ENCODE assay signal across 13 cellular contexts in genomic region chr17:71970312-71970711, GRCh38.
A peak's percentile ranks its signal among the peaks of the same experiment; 100 is the strongest.
DNase-seq lines count a peak whose midpoint lies in the region; ATAC-seq, FAIRE-seq and TF ChIP-seq lines count a peak whose summit lies in the region.
"Had no signal": no experiment of that assay in that cellular context is flagged by ENCODE, and none has a peak within 500 bp of the region (broad histone marks: within the 10 kb centered on the region; RNA-seq: fewer than 3 reads in every experiment).

No MANE protein-coding gene starts in this region.

- intact Hi-C loops in gastrocnemius medialis (cut with DNase I; ENCODE audit: low total_unique reads): no loop called here
- intact Hi-C loops in spleen (cut with DNase I; ENCODE audit: low total_unique reads): no loop called here
- intact Hi-C loops in CD4-positive, alpha-beta memory T cell (cut with micrococcal nuclease): no loop called here

- WGBS in A549 (ENCODE audit: missing lambda C conversion rate): 68% methylated on average over 1 of the region's 1 CpG
- WGBS in spleen, 5 donors: 57 to 90% (median 81%) methylated on average over 1 of the region's 1 CpG

- peak; percentile 15 to 20 for DNase-seq in A549 (ENCODE audit: low read depth in 1 of 2, low spot score in 1 of 2)
- peak; percentile 89 for DNase-seq in HT1080 (ENCODE audit: low read depth)
- DNase-seq in epithelial cell of prostate (ENCODE audit: low read depth, low spot score): peak; percentile 97
- DNase-seq in gastrocnemius medialis: no peak
- DNase-seq in spleen: no peak
- DNase-seq in CD4-positive, alpha-beta memory T cell: no peak
- DNase-seq in SHP77 (lab: John Stamatoyannopoulos, UW): no peak
- DNase-seq: amygdala; naive thymus-derived CD4-positive, alpha-beta T cell; right lobe of liver; trophoblast cell had no signal

- H3K27ac ChIP-seq in A549 (no peak overlapping the region), epithelial cell of prostate (peak overlapping the region; percentile 66), gastrocnemius medialis (no peak overlapping the region), spleen (no peak overlapping the region)
- no peak overlapping the region for H3K27ac ChIP-seq in CD4-positive, alpha-beta memory T cell (ENCODE audit: low read depth, low read length)
- H3K27ac ChIP-seq: right lobe of liver had no signal

- TF ChIP-seq CTCF in A549 (IDR thresholded peaks at IDR 0.05): no peak
- TF ChIP-seq CTCF in gastrocnemius medialis (IDR thresholded peaks at IDR 0.05 in 4 of 5, conservative IDR thresholded peaks at IDR 0.05 in 1 of 5): no peak
- TF ChIP-seq CTCF in spleen (IDR thresholded peaks at IDR 0.05 in 8 of 11, conservative IDR thresholded peaks at IDR 0.05 in 3 of 11): no peak

- CTCF ChIA-PET in A549 (lab: Yijun Ruan, JAX): interaction anchor here (1.2 to 1.5 kb wide), 2 partner anchors 9 to 73 kb away, joined by 3 to 4 read pairs; no protein-coding TSS in a partner anchor
- CTCF ChIA-PET in CD4-positive, alpha-beta memory T cell (lab: Charles Lee; ENCODE audit: partially characterized antibody): no interaction called here

- H3K4me1 ChIP-seq in A549 (peaks cover 3% of the 10 kb centered on the region), gastrocnemius medialis (peaks cover 29 to 31% of the 10 kb centered on the region in 2 donors), spleen (peaks cover 0 to 2% (median 0%) of the 10 kb centered on the region in 6 donors)
- H3K4me1 ChIP-seq in CD4-positive, alpha-beta memory T cell (ENCODE audit: insufficient read depth, low read length): no peaks in the 10 kb centered on the region
- H3K4me1 ChIP-seq: right lobe of liver had no signal

- in situ Hi-C loops in gastrocnemius medialis (cut with MboI; ENCODE audit: low sequenced_read_pairs in 4 of 4): loop anchor here in 1 of 4 donors (25.0 kb wide), 1 partner anchor 92 kb away; no protein-coding TSS in a partner anchor

- ATAC-seq in A549 (peak; percentile 41 to 75; a peak in 3 of 6 replicates), GM18907 (IDR thresholded peaks at IDR 0.05; ENCODE audit: unreplicated experiment) (peak; percentile 66), gastrocnemius medialis (no peak)
- ATAC-seq: GM23338; naive thymus-derived CD4-positive, alpha-beta T cell had no signal

- no peak overlapping the region for H3K4me2 ChIP-seq in A549
- H3K4me2 ChIP-seq: GM23338 had no signal

- peaks cover 0 to 3% (median 2%) of the 10 kb centered on the region in 8 donors for H3K9me3 Mint-ChIP-seq in CD4-positive, alpha-beta memory T cell
- H3K9me3 Mint-ChIP-seq: GM23338 had no signal

- H3K36me3 Mint-ChIP-seq in CD4-positive, alpha-beta memory T cell: no peaks in the 10 kb centered on the region
- H3K36me3 Mint-ChIP-seq: naive thymus-derived CD4-positive, alpha-beta T cell had no signal

- POLR2A ChIA-PET in A549 (lab: Yijun Ruan, JAX): no interaction called here
- POLR2A ChIA-PET in CD4-positive, alpha-beta memory T cell (lab: Charles Lee; ENCODE audit: partially characterized antibody): no interaction called here

- H3K9me3 ChIP-seq in A549 (no peaks in the 10 kb centered on the region), gastrocnemius medialis (no peaks in the 10 kb centered on the region), spleen (no peaks in the 10 kb centered on the region)
- H3K9me3 ChIP-seq in CD4-positive, alpha-beta memory T cell (ENCODE audit: control insufficient read depth in 1 of 2, low read length in 2 of 2): no peaks in the 10 kb centered on the region
- H3K9me3 ChIP-seq: right lobe of liver had no signal

- TF ChIP-seq POLR2A in A549 (IDR thresholded peaks at IDR 0.05; ENCODE audit: low read length) (no peak), gastrocnemius medialis (IDR thresholded peaks at IDR 0.05) (no peak), spleen (IDR thresholded peaks at IDR 0.05) (no peak)

- no peaks in the 10 kb centered on the region for H3K27me3 Mint-ChIP-seq in CD4-positive, alpha-beta memory T cell
- H3K27me3 Mint-ChIP-seq: naive thymus-derived CD4-positive, alpha-beta T cell had no signal

- no peak for TF ChIP-seq EP300 in A549 (IDR thresholded peaks at IDR 0.05)

- H3K27me3 ChIP-seq in gastrocnemius medialis: no peaks in the 10 kb centered on the region
- H3K27me3 ChIP-seq in spleen (replicated peaks in 1 of 7): no peaks in the 10 kb centered on the region
- no peaks in the 10 kb centered on the region for H3K27me3 ChIP-seq in CD4-positive, alpha-beta memory T cell (ENCODE audit: insufficient read depth, low read length)
- H3K27me3 ChIP-seq: right lobe of liver had no signal

- no peak for FAIRE-seq in A549 (lab: Jason Lieb, UNC)

- H3K36me3 ChIP-seq in gastrocnemius medialis (no peaks in the 10 kb centered on the region), spleen (no peaks in the 10 kb centered on the region)
- no peaks in the 10 kb centered on the region for H3K36me3 ChIP-seq in CD4-positive, alpha-beta memory T cell (ENCODE audit: insufficient read depth, low read length)
- H3K36me3 ChIP-seq: right lobe of liver had no signal

- no peak overlapping the region for H3K27ac Mint-ChIP-seq in CD4-positive, alpha-beta memory T cell
- H3K27ac Mint-ChIP-seq: GM23338; naive thymus-derived CD4-positive, alpha-beta T cell had no signal

- H3K4me3 ChIP-seq in A549 (no peak overlapping the region), gastrocnemius medialis (no peak overlapping the region), spleen (no peak overlapping the region)
- H3K4me3 ChIP-seq in CD4-positive, alpha-beta memory T cell (ENCODE audit: low read length in 2 of 2): no peak overlapping the region
- H3K4me3 ChIP-seq: GM23338, right lobe of liver had no signal

- no peak overlapping the region for H3K4me3 Mint-ChIP-seq in CD4-positive, alpha-beta memory T cell
- H3K4me3 Mint-ChIP-seq: GM23338; naive thymus-derived CD4-positive, alpha-beta T cell had no signal

- no peaks in the 10 kb centered on the region for H3K4me1 Mint-ChIP-seq in CD4-positive, alpha-beta memory T cell
- H3K4me1 Mint-ChIP-seq: GM23338 had no signal

- TF ChIP-seq RAD21 in A549 (conservative IDR thresholded peaks at IDR 0.05 in 1 of 2, IDR thresholded peaks at IDR 0.05 in 1 of 2): no peak

TF ChIP-seq in A549, 52 proteins besides CTCF, POLR2A, EP300 and RAD21:
- TF ChIP-seq HOXB13 (CRISPR knock-in tag; IDR thresholded peaks at IDR 0.05; ENCODE audit: low read depth) (no peak), EHF (CRISPR knock-in tag; IDR thresholded peaks at IDR 0.05) (no peak), ATOH8 (CRISPR knock-in tag; IDR thresholded peaks at IDR 0.05; ENCODE audit: low read depth) (no peak), HDAC2 (IDR thresholded peaks at IDR 0.05) (no peak), GATA3 (IDR thresholded peaks at IDR 0.05; ENCODE audit: borderline replicate concordance) (no peak), CBX8 (IDR thresholded peaks at IDR 0.05) (no peak), HOXB5 (CRISPR knock-in tag; IDR thresholded peaks at IDR 0.05) (no peak), SREBF2 (IDR thresholded peaks at IDR 0.05) (no peak), CBX2 (IDR thresholded peaks at IDR 0.05; ENCODE audit: borderline replicate concordance, low read depth) (no peak), NPAS2 (CRISPR knock-in tag; IDR thresholded peaks at IDR 0.05; ENCODE audit: borderline replicate concordance) (no peak), JUNB (IDR thresholded peaks at IDR 0.05) (no peak), MAZ (IDR thresholded peaks at IDR 0.05; ENCODE audit: borderline replicate concordance, low read depth, low read length) (no peak), ZC3H11A (IDR thresholded peaks at IDR 0.05) (no peak), E2F6 (IDR thresholded peaks at IDR 0.05; ENCODE audit: borderline replicate concordance, low read depth) (no peak), FOXS1 (CRISPR knock-in tag; IDR thresholded peaks at IDR 0.05) (no peak), TP53 (CRISPR knock-in tag; IDR thresholded peaks at IDR 0.05) (no peak), POLR2AphosphoS2 (conservative IDR thresholded peaks at IDR 0.05; ENCODE audit: low read length) (no peak)
- TF ChIP-seq, protein P1, sequence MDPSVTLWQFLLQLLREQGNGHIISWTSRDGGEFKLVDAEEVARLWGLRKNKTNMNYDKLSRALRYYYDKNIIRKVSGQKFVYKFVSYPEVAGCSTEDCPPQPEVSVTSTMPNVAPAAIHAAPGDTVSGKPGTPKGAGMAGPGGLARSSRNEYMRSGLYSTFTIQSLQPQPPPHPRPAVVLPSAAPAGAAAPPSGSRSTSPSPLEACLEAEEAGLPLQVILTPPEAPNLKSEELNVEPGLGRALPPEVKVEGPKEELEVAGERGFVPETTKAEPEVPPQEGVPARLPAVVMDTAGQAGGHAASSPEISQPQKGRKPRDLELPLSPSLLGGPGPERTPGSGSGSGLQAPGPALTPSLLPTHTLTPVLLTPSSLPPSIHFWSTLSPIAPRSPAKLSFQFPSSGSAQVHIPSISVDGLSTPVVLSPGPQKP (IDR thresholded peaks at IDR 0.05; ENCODE audit: low read depth, low read length): no peak
- TF ChIP-seq, protein P2, sequence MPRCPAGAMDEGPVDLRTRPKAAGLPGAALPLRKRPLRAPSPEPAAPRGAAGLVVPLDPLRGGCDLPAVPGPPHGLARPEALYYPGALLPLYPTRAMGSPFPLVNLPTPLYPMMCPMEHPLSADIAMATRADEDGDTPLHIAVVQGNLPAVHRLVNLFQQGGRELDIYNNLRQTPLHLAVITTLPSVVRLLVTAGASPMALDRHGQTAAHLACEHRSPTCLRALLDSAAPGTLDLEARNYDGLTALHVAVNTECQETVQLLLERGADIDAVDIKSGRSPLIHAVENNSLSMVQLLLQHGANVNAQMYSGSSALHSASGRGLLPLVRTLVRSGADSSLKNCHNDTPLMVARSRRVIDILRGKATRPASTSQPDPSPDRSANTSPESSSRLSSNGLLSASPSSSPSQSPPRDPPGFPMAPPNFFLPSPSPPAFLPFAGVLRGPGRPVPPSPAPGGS (IDR thresholded peaks at IDR 0.05): no peak

Comparison
In these comparisons a context has a peak if more than half of its experiments do, and no peak if none do; other contexts are left out.
1. ATAC-seq: peak in A549 (2 of 2) and GM18907 (single experiment); none in gastrocnemius medialis (0 of 2).
2. DNase-seq: peak in A549 (2 of 2), HT1080 (single experiment) and epithelial cell of prostate (single experiment); none in gastrocnemius medialis (0 of 2), spleen (single experiment), CD4-positive, alpha-beta memory T cell (0 of 5) and SHP77 (0 of 2).